ENCODE assay signal across 1 cellular context in the genomic region with DNA sequence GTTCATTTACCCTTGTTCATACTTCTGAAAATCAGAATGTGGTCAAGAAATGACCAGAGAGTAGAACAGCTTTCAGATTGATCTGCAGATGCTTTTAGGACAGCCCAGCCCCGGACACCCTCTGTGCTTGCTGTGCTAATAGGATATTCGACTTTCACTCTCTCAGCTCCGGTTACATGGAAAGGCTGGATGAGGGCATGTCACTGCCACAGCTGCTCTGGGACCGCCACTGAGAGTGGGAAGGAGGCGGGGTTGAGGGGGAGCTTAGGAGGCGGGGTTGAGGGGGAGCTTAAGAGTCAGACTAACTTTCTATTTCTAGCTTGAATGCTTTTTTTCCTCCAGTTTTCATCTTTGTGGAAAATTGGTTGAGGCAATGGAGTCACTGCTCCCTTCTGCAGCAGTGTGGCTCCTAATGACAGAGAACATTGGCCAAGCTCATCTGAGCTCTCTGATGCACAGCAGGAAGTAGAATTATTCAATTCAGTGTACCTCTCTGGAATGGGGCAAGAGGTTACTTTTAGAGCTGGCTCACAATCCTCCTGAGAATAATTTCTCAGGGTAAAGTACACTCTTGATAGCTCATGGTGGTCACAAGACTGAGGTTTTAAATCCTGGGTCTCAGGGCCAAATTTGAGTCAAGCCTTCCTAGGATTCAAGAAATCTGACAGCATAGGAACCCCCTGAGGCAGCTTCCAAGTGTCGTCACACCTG.
TF ChIP-seq lines count a peak whose summit lies in the region.

No MANE protein-coding gene starts in this region.

TF ChIP-seq in GM23338, 12 proteins besides CTCF, POLR2A, EP300 and RAD21 (continued from another document):
- TF ChIP-seq ETS1 (IDR thresholded peaks at IDR 0.05): no peak
TF ChIP-seq in GM23338: peak in this region for 0.
